ENCODE assay signal across 8 cellular contexts in the genomic region with DNA sequence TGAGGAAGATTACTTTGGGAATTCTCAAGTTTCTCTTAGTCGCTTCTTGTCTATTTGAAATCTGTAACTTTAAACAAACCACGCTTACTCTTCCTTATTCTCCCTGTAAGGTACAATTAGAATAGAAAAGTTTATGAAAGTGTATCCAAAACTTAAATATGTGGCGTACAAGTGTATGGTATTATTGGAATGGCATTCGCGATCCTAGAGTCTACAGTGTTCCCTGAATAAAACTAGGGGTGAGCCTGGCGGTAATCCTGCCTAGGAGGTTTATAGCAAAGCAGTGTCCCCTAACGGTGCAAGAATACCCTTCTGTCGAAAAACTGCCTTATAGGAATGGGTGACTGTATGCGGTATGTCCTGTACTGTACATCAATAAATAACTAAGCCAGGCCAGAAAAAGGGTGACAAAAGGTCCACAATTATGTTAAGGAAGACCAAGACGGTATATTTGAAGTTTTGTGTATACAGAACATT. TPM values are rescaled to one million over a fixed set of nuclear protein-coding genes. Genes with fewer than 3 reads are reported as not detected.
DNase-seq lines count a peak whose midpoint lies in the region; ATAC-seq and TF ChIP-seq lines count a peak whose summit lies in the region.

No MANE protein-coding gene starts in this region.

- H3K4me1 ChIP-seq in OCI-LY1 (ENCODE audit: insufficient read depth, low read length, severe bottlenecking) (peaks cover 52% of the 10 kb centered on the region), endocrine pancreas (ENCODE audit: control insufficient read depth, insufficient read depth, low read length) (peaks cover 14% of the 10 kb centered on the region)

- H3K79me2 ChIP-seq in OCI-LY1 (ENCODE audit: insufficient read depth, low read length): peaks cover 55% of the 10 kb centered on the region

- no peaks in the 10 kb centered on the region for H3K9me3 ChIP-seq in OCI-LY1 (ENCODE audit: low read length)
- no peaks in the 10 kb centered on the region for H3K9me3 ChIP-seq in endocrine pancreas (ENCODE audit: control insufficient read depth, low read length)

- H4K20me1 ChIP-seq in OCI-LY1 (ENCODE audit: insufficient read depth, low read length): no peaks in the 10 kb centered on the region

- H3F3A ChIP-seq in OCI-LY1 (ENCODE audit: insufficient read depth, low read length): no peaks in the 10 kb centered on the region

- H3K9me2 ChIP-seq in OCI-LY1 (ENCODE audit: low read depth, low read length): no peaks in the 10 kb centered on the region

- H3K27me3 ChIP-seq in OCI-LY1 (ENCODE audit: insufficient read depth, low read length): no peaks in the 10 kb centered on the region
- H3K27me3 ChIP-seq in endocrine pancreas (ENCODE audit: control insufficient read depth, insufficient read depth, low read length): no peaks in the 10 kb centered on the region

- H3K27me3 Mint-ChIP-seq in osteocyte (ENCODE audit: unreplicated experiment): peaks cover 10% of the 10 kb centered on the region

- H3K9me3 Mint-ChIP-seq in osteocyte (ENCODE audit: unreplicated experiment): no peaks in the 10 kb centered on the region

- peaks cover 9% of the 10 kb centered on the region for H3K36me3 ChIP-seq in OCI-LY1 (ENCODE audit: insufficient read depth, low read length)
- H3K36me3 ChIP-seq in endocrine pancreas (ENCODE audit: control insufficient read depth, insufficient read depth, low read length): no peaks in the 10 kb centered on the region

- ATAC-seq in GM21529 (IDR thresholded peaks at IDR 0.05; ENCODE audit: unreplicated experiment) (no peak), GM19328 (IDR thresholded peaks at IDR 0.05; ENCODE audit: unreplicated experiment) (no peak)

- H3K4me3 Mint-ChIP-seq in osteocyte (ENCODE audit: unreplicated experiment): peak overlapping the region; percentile 95

- H3K4me3 ChIP-seq in OCI-LY1 (ENCODE audit: low read depth, low read length, poor library complexity, severe bottlenecking) (peak overlapping the region; percentile 96), endocrine pancreas (ENCODE audit: control insufficient read depth, insufficient read depth, low read length) (peak overlapping the region; percentile 94)

- peak overlapping the region; percentile 62 for H3K27ac ChIP-seq in OCI-LY1 (ENCODE audit: low read depth, low read length, poor library complexity, severe bottlenecking)

- H3K36me3 Mint-ChIP-seq in osteocyte (ENCODE audit: unreplicated experiment): no peaks in the 10 kb centered on the region

- H3K4me1 Mint-ChIP-seq in osteocyte (ENCODE audit: unreplicated experiment): peaks cover 24% of the 10 kb centered on the region

- H3K27ac Mint-ChIP-seq in osteocyte (ENCODE audit: unreplicated experiment): peak overlapping the region; percentile 93

- no peak overlapping the region for H2AFZ ChIP-seq in OCI-LY1 (ENCODE audit: low read length)

- peak; percentile 27 for DNase-seq in GM03348 (ENCODE audit: low spot score)
- DNase-seq in osteocyte (ENCODE audit: extremely low spot score, unreplicated experiment): no peak
- no peak for DNase-seq in GM13976 (ENCODE audit: low spot score)
- no peak for DNase-seq in activated effector memory CD4-positive, alpha-beta T cell treated with Interleukin-2 at 50 U/mL for 16 hours

- peak overlapping the region; percentile 100 for H3K4me2 ChIP-seq in OCI-LY1 (ENCODE audit: low read length)

- TF ChIP-seq CTCF in OCI-LY1 (IDR thresholded peaks at IDR 0.05; ENCODE audit: low read length) (0 out of 2 replicates have a peak, but pooled peaks have one; percentile 4), osteocyte (IDR thresholded peaks at IDR 0.05) (no peak), GM13976 (IDR thresholded peaks at IDR 0.05; ENCODE audit: borderline replicate concordance, control extremely low read depth, extremely low read depth, insufficient read depth, missing control alignments) (no peak)

- in situ Hi-C loops in GM13976 (cut with MboI; ENCODE audit: low sequenced_read_pairs, unreplicated experiment): no loop called here

- H3K9ac ChIP-seq in OCI-LY1 (ENCODE audit: low read length) (peak overlapping the region; percentile 85), endocrine pancreas (ENCODE audit: control insufficient read depth, insufficient read depth, low read length) (peak overlapping the region; percentile 74)

RNA-seq across cellular contexts. Expression of a gene that starts 1.2 kb away (rescaled TPM):
- total RNA-seq in osteocyte: 59.6 and 67.0 TPM in 2 replicates

RNA-seq across cellular contexts. Expression of a gene that starts 19.4 kb away (rescaled TPM):
- 16.0 and 18.4 TPM in 2 replicates for total RNA-seq in osteocyte
